Comparison of ENCODE assay signal across 8 cellular contexts in the genomic region with DNA sequence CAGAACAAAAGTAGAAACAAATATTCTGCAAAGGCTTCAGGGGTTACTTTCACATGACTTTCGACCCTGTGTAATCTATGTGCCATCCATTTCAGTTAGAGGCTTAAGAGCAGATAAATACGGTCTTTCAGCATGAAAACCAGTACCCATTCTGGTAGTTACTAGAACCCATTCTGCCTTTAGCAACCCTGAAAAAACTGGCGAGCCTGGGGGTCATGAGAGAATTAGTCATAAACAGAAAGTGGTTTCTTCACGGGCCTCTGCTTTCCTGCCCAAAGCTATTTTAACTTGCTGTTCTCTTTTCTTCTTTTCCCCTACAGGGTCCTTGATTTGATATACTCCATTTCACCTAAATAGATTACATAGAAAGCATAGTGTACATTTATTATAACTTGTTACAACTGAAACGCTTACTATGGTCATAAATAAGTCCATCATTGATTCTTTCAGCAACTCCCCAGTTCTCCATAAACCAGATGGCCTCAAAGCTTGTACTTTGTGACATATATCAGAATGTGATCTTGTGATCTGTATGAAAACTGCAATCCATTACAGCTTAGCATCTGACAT. TPM values are rescaled to one million over a fixed set of nuclear protein-coding genes. Genes with fewer than 3 reads are reported as not detected.
DNase-seq lines count a peak whose midpoint lies in the region; ATAC-seq and TF ChIP-seq lines count a peak whose summit lies in the region.

No MANE protein-coding gene starts in this region.

- no peaks in the 10 kb centered on the region for H3K4me1 ChIP-seq in gastroesophageal sphincter

- DNase-seq in GM12865 (ENCODE audit: low read depth) (peak; percentile 93), HK-2 (ENCODE audit: unreplicated experiment) (peak; percentile 31), epidermal melanocyte (ENCODE audit: insufficient read length, low spot score) (peak; percentile 38), NCI-H2196 treated with DMSO at 0.1 percent for 48 hours (lab: John Stamatoyannopoulos, UW; ENCODE audit: unreplicated experiment) (no peak), GF-D8 (lab: John Stamatoyannopoulos, UW) (no peak), progenitor cell of endocrine pancreas (ENCODE audit: low spot score, unreplicated experiment) (no peak)

- TF ChIP-seq CTCF in GM12865 (IDR thresholded peaks at IDR 0.05; ENCODE audit: insufficient read depth, low read depth, low read length, missing control alignments), result no peak
- TF ChIP-seq CTCF in gastroesophageal sphincter (IDR thresholded peaks at IDR 0.05), result no peak
- no peak for TF ChIP-seq CTCF in progenitor cell of endocrine pancreas (IDR thresholded peaks at IDR 0.05; ENCODE audit: unreplicated experiment)

- ATAC-seq in GM21528 (IDR thresholded peaks at IDR 0.05; ENCODE audit: low FRiP score, unreplicated experiment), result peak; percentile 74
- ATAC-seq in gastroesophageal sphincter, result no peak

- no peak overlapping the region for H3K4me3 ChIP-seq in GM12865 (ENCODE audit: low read depth, low read length)
- no peak overlapping the region for H3K4me3 ChIP-seq in gastroesophageal sphincter

- WGBS in gastroesophageal sphincter (ENCODE audit: low coverage in 1 of 2), 2 donors, result 48 to 63% methylated on average over 4 to 5 of the region's 5 CpGs

- H3K27me3 Mint-ChIP-seq in progenitor cell of endocrine pancreas, result no peaks in the 10 kb centered on the region

- peaks cover 28% of the 10 kb centered on the region for H3K36me3 Mint-ChIP-seq in progenitor cell of endocrine pancreas (ENCODE audit: insufficient read depth)

- no peaks in the 10 kb centered on the region for H3K9me3 Mint-ChIP-seq in progenitor cell of endocrine pancreas (ENCODE audit: low read depth)

- peaks cover 4 to 90% of the 10 kb centered on the region in 2 donors for H3K36me3 ChIP-seq in gastroesophageal sphincter

- H3K27me3 ChIP-seq in gastroesophageal sphincter, result no peaks in the 10 kb centered on the region

- no peak overlapping the region for H3K4me3 Mint-ChIP-seq in progenitor cell of endocrine pancreas (ENCODE audit: low read depth)

- no peaks in the 10 kb centered on the region for H3K9me3 ChIP-seq in gastroesophageal sphincter

- no peak for TF ChIP-seq EP300 in gastroesophageal sphincter (IDR thresholded peaks at IDR 0.05)

- peaks cover 7% of the 10 kb centered on the region for H3K4me1 Mint-ChIP-seq in progenitor cell of endocrine pancreas (ENCODE audit: low read depth)

- TF ChIP-seq POLR2A in gastroesophageal sphincter (IDR thresholded peaks at IDR 0.05), result no peak

- no peak overlapping the region for H3K27ac ChIP-seq in gastroesophageal sphincter

- H3K27ac Mint-ChIP-seq in progenitor cell of endocrine pancreas, result no peak overlapping the region

RNA-seq across cellular contexts. Expression of a gene that starts 48.3 kb away (rescaled TPM):
- total RNA-seq in gastroesophageal sphincter (10 to 100 TPM; 26.3 to 49.7 (median 39.3) TPM), progenitor cell of endocrine pancreas (52.3 and 54.6 TPM in 2 replicates)

RNA-seq across cellular contexts. Expression of a gene that starts 59.5 kb away (rescaled TPM):
- total RNA-seq in gastroesophageal sphincter (1 to 10 TPM in 1 of 4 donors, under 1 TPM in 2, not detected in 1; 0.23 to 4.6 (median 0.54) TPM), progenitor cell of endocrine pancreas (11.5 and 12.7 TPM in 2 replicates)

Comparison
In these comparisons a context has a peak if more than half of its experiments do, and no peak if none do; other contexts are left out.
1. DNase-seq: peak in GM12865 (single experiment), HK-2 (single experiment) and epidermal melanocyte (single experiment); none in NCI-H2196 treated with DMSO at 0.1 percent for 48 hours (single experiment), GF-D8 (single experiment) and progenitor cell of endocrine pancreas (single experiment).